In genomic region chr14:81285250-81285649, GRCh38 we compare ENCODE assay signal across 29 cellular contexts.
"Had no signal": no experiment of that assay in that cellular context is flagged by ENCODE, and none has a peak within 500 bp of the region (broad histone marks: within the 10 kb centered on the region; RNA-seq: fewer than 3 reads in every experiment).

No MANE protein-coding gene starts in this region.

- DNase-seq: activated CD4-positive, alpha-beta memory T cell treated with anti-CD3 and anti-CD28 coated beads for 36 hours; activated CD4-positive, alpha-beta T cell treated with anti-CD3 and anti-CD28 coated beads, Interleukin-2, amount 10 ng/mL, durations not matched to agents 24 days and 14 days; activated CD8-positive, alpha-beta memory T cell treated with anti-CD3 and anti-CD28 coated beads, Interleukin-2, amount 50 U/mL, for 4 hours; activated effector memory CD4-positive, alpha-beta T cell treated with anti-CD3 and anti-CD28 coated beads, Interleukin-2, amount 50 U/mL, for 16 hours; activated naive CD4-positive, alpha-beta T cell treated with anti-CD3 and anti-CD28 coated beads for 36 hours; activated naive CD8-positive, alpha-beta T cell treated with anti-CD3 and anti-CD28 coated beads for 36 hours; activated T-cell treated with anti-CD3 and anti-CD28 coated beads, Interleukin-2, amount 50 U/mL, for 1 hour; adrenal gland; aorta; body of pancreas; dermis blood vessel endothelial cell; effector CD4-positive, alpha-beta T cell; foreskin keratinocyte; heart right ventricle; kidney glomerular epithelial cell; left ventricle myocardium inferior; mucosa of descending colon; stimulated activated CD4-positive, alpha-beta T cell treated with anti-CD3 and anti-CD28 coated beads, Interleukin-15, amount 100 ng/mL, for 24 hours; stimulated activated CD4-positive, alpha-beta T cell treated with anti-CD3 and anti-CD28 coated beads, Interleukin-2, amount 100 ng/mL, for 24 hours; stimulated activated naive CD4-positive, alpha-beta T cell; WERI-Rb-1 had no signal

- H3K9me3 Mint-ChIP-seq: activated CD4-positive, alpha-beta memory T cell treated with anti-CD3 and anti-CD28 coated beads for 36 hours; activated CD4-positive, alpha-beta T cell treated with anti-CD3 and anti-CD28 coated beads, Interleukin-2, amount 10 ng/mL, durations not matched to agents 24 days and 14 days; activated naive CD4-positive, alpha-beta T cell treated with anti-CD3 and anti-CD28 coated beads for 36 hours; activated naive CD8-positive, alpha-beta T cell treated with anti-CD3 and anti-CD28 coated beads for 36 hours; activated T-helper 1 cell treated with anti-CD3 and anti-CD28 coated beads, Interleukin-12 subunit alpha, Interleukin-12 subunit beta, Interleukin-2, Interleukin-4 antibody, amounts not matched to agents 30 ng/mL and 10 ng/mL and 1 ng/mL, durations not matched to agents 14 hours and 24 hours and 36 hours; natural killer cell treated with Interleukin-12 subunit alpha and Interleukin-12 subunit beta and Interleukin-15 and Interleukin-18, amount 100 ng/mL, for 72 hours had no signal

- H3K27ac Mint-ChIP-seq: activated CD4-positive, alpha-beta memory T cell treated with anti-CD3 and anti-CD28 coated beads for 36 hours; activated CD4-positive, alpha-beta T cell treated with anti-CD3 and anti-CD28 coated beads, Interleukin-2, amount 10 ng/mL, durations not matched to agents 24 days and 14 days; activated naive CD4-positive, alpha-beta T cell treated with anti-CD3 and anti-CD28 coated beads for 36 hours; activated naive CD8-positive, alpha-beta T cell treated with anti-CD3 and anti-CD28 coated beads for 36 hours; activated T-helper 1 cell treated with anti-CD3 and anti-CD28 coated beads, Interleukin-12 subunit alpha, Interleukin-12 subunit beta, Interleukin-2, Interleukin-4 antibody, amounts not matched to agents 30 ng/mL and 10 ng/mL and 1 ng/mL, durations not matched to agents 14 hours and 24 hours and 36 hours; natural killer cell treated with Interleukin-12 subunit alpha and Interleukin-12 subunit beta and Interleukin-15 and Interleukin-18, amount 100 ng/mL, for 72 hours had no signal

- H3K36me3 ChIP-seq: adrenal gland, esophagus muscularis mucosa, heart right ventricle, left ventricle myocardium inferior, right atrium auricular region, tibial nerve had no signal

- H3K27ac ChIP-seq: adrenal gland, body of pancreas, esophagus muscularis mucosa, foreskin keratinocyte, heart right ventricle, left ventricle myocardium inferior, right atrium auricular region, tibial nerve, WERI-Rb-1 had no signal

- H3K36me3 Mint-ChIP-seq: activated CD4-positive, alpha-beta memory T cell treated with anti-CD3 and anti-CD28 coated beads for 36 hours; activated naive CD8-positive, alpha-beta T cell treated with anti-CD3 and anti-CD28 coated beads for 36 hours; natural killer cell treated with Interleukin-12 subunit alpha and Interleukin-12 subunit beta and Interleukin-15 and Interleukin-18, amount 100 ng/mL, for 72 hours had no signal

- H3K4me3 Mint-ChIP-seq: activated CD4-positive, alpha-beta memory T cell treated with anti-CD3 and anti-CD28 coated beads for 36 hours; activated CD4-positive, alpha-beta T cell treated with anti-CD3 and anti-CD28 coated beads, Interleukin-2, amount 10 ng/mL, durations not matched to agents 24 days and 14 days; activated naive CD4-positive, alpha-beta T cell treated with anti-CD3 and anti-CD28 coated beads for 36 hours; activated naive CD8-positive, alpha-beta T cell treated with anti-CD3 and anti-CD28 coated beads for 36 hours; activated T-helper 1 cell treated with anti-CD3 and anti-CD28 coated beads, Interleukin-12 subunit alpha, Interleukin-12 subunit beta, Interleukin-2, Interleukin-4 antibody, amounts not matched to agents 30 ng/mL and 10 ng/mL and 1 ng/mL, durations not matched to agents 14 hours and 24 hours and 36 hours; natural killer cell treated with Interleukin-12 subunit alpha and Interleukin-12 subunit beta and Interleukin-15 and Interleukin-18, amount 100 ng/mL, for 72 hours had no signal

- H3K4me1 ChIP-seq: adrenal gland, body of pancreas, esophagus muscularis mucosa, left ventricle myocardium inferior, right atrium auricular region, tibial nerve had no signal

- H3K4me3 ChIP-seq: adrenal gland, body of pancreas, esophagus muscularis mucosa, heart right ventricle, left ventricle myocardium inferior, mucosa of descending colon, right atrium auricular region, tibial nerve had no signal

- ATAC-seq: activated CD4-positive, CD25-positive, alpha-beta regulatory T cell treated with anti-CD3 and anti-CD28 coated beads, Interleukin-2, amount 50 U/mL, for 24 hours; body of pancreas; foreskin keratinocyte; mucosa of descending colon; natural killer cell treated with Interleukin-12 subunit alpha and Interleukin-12 subunit beta and Interleukin-15 and Interleukin-18, amount 100 ng/mL, for 72 hours had no signal

- H3K9me3 ChIP-seq: adrenal gland, body of pancreas, esophagus muscularis mucosa, heart right ventricle, left ventricle myocardium inferior, right atrium auricular region, tibial nerve had no signal

- FAIRE-seq: colon, TTC549 had no signal

- H3K27me3 ChIP-seq: adrenal gland, body of pancreas, esophagus muscularis mucosa, foreskin keratinocyte, right atrium auricular region, tibial nerve had no signal

- H3K27me3 Mint-ChIP-seq: activated naive CD8-positive, alpha-beta T cell treated with anti-CD3 and anti-CD28 coated beads for 36 hours had no signal

- H3K4me1 Mint-ChIP-seq: activated CD4-positive, alpha-beta T cell treated with anti-CD3 and anti-CD28 coated beads, Interleukin-2, amount 10 ng/mL, durations not matched to agents 24 days and 14 days; activated naive CD8-positive, alpha-beta T cell treated with anti-CD3 and anti-CD28 coated beads for 36 hours had no signal
